8 cellular contexts compared by ENCODE assay signal in the genomic region with DNA sequence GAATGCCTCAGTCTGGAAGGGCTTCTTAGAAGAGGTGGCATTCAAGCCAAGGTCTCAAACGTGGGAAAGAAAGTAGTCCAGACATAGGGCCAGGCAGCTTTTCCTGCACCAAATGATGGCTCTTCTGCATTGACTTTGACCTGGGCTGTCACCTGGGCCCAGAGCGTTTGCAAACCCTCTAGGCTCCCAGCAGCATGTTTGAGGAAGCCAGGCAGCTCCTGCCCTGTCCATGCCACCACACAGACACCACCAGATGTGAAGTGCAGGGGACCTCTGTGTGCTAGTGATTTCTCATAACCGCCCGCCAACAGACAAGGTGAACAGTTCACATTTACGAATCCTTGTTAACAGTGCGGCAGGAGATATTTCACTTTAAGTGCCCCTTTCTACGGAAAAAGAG.
"Had no signal": no experiment of that assay in that cellular context is flagged by ENCODE, and none has a peak within 500 bp of the region (broad histone marks: within the 10 kb centered on the region; RNA-seq: fewer than 3 reads in every experiment).

No MANE protein-coding gene starts in this region.

- H3K9me3 ChIP-seq: HAP-1 had no signal

- H3K36me3 ChIP-seq: HAP-1 had no signal

- FAIRE-seq: K562 had no signal

- H3K4me3 ChIP-seq: HAP-1, K562 had no signal

- DNase-seq: GOT3, H7, HFFc6, IMR-90, KG1 had no signal

- H3K27ac ChIP-seq: HL-60 had no signal

- H3K4me1 ChIP-seq: HAP-1 had no signal
